ENCODE assay signal across 8 cellular contexts in genomic region chr9:62801961-62802718, GRCh38.
DNase-seq lines count a peak whose midpoint lies in the region; ATAC-seq and TF ChIP-seq lines count a peak whose summit lies in the region.
"Not testable (repeated sequence)": the region's sequence is repeated elsewhere in the genome, so short reads cannot be mapped to it uniquely, and the experiment has no call there.

No MANE protein-coding gene starts in this region.

- peak overlapping the region in 1 of 3 donors; percentile 22 for H3K27ac Mint-ChIP-seq in CD4-positive, CD25-positive, alpha-beta regulatory T cell

- not testable (repeated sequence) for TF ChIP-seq POLR2A in Peyer's patch (IDR thresholded peaks at IDR 0.05)

- peaks cover 38% of the 10 kb centered on the region for H3K4me1 ChIP-seq in CD4-positive, CD25-positive, alpha-beta regulatory T cell (ENCODE audit: control insufficient read depth, insufficient read depth, low read length, poor library complexity, severe bottlenecking)
- H3K4me1 ChIP-seq in Peyer's patch, result peaks cover 0 to 17% (median 4%) of the 10 kb centered on the region in 4 donors

- H3K4me3 ChIP-seq in CD4-positive, CD25-positive, alpha-beta regulatory T cell (ENCODE audit: low read depth, low read length), result not testable (repeated sequence)
- H3K4me3 ChIP-seq in Peyer's patch, result peak overlapping the region; percentile 50 to 62 (median 54)

- peaks cover 63% of the 10 kb centered on the region for H3K27me3 Mint-ChIP-seq in CD4-positive, CD25-positive, alpha-beta regulatory T cell

- peaks cover 8 to 39% (median 28%) of the 10 kb centered on the region in 4 donors for H3K4me1 Mint-ChIP-seq in CD4-positive, CD25-positive, alpha-beta regulatory T cell

- peak overlapping the region; percentile 70 to 79 (median 74) for H3K4me3 Mint-ChIP-seq in CD4-positive, CD25-positive, alpha-beta regulatory T cell

- ATAC-seq in CD4-positive, CD25-positive, alpha-beta regulatory T cell (ENCODE audit: low read depth in 2 of 2), result peak; percentile 91 to 92
- ATAC-seq in GM19328 (IDR thresholded peaks at IDR 0.05; ENCODE audit: unreplicated experiment) (peak; percentile 100), HG03060 (IDR thresholded peaks at IDR 0.05; ENCODE audit: low read depth, unreplicated experiment) (peak; percentile 98)

- TF ChIP-seq CTCF in Peyer's patch (IDR thresholded peaks at IDR 0.05), result peak in 1 of 6 experiments; percentile 17

- H3K9me3 Mint-ChIP-seq in CD4-positive, CD25-positive, alpha-beta regulatory T cell, result peaks cover 0 to 13% (median 3%) of the 10 kb centered on the region in 7 donors

- H3K27me3 ChIP-seq in CD4-positive, CD25-positive, alpha-beta regulatory T cell (ENCODE audit: control insufficient read depth, insufficient read depth, low read length), result peaks cover 19% of the 10 kb centered on the region
- H3K27me3 ChIP-seq in Peyer's patch, result peaks cover 0 to 39% of the 10 kb centered on the region in 2 donors

- H3K36me3 Mint-ChIP-seq in CD4-positive, CD25-positive, alpha-beta regulatory T cell, result not testable (repeated sequence)

- peak; percentile 51 to 74 (median 53) for DNase-seq in CD4-positive, CD25-positive, alpha-beta regulatory T cell
- DNase-seq in Peyer's patch (peak; percentile 82 to 92 (median 88)), fibroblast of gingiva (ENCODE audit: low read depth) (peak; percentile 89), mesenteric fat pad (ENCODE audit: low spot score) (peak; percentile 98)
- peak; percentile 59 for DNase-seq in activated naive CD4-positive, alpha-beta T cell treated with Interleukin-2 at 50 U/mL for 16 hours
- peak in 2 of 3 donors; percentile 52 to 64 for DNase-seq in stimulated activated CD4-positive, alpha-beta T cell treated with anti-CD3 and anti-CD28 coated beads, TNF-alpha, amount 100 ng/mL, for 48 hours (ENCODE audit: low read depth in 3 of 3)

- H3K36me3 ChIP-seq in CD4-positive, CD25-positive, alpha-beta regulatory T cell (ENCODE audit: control insufficient read depth, insufficient read depth, low read length); Peyer's patch: not testable (repeated sequence)

- H3K9me3 ChIP-seq in CD4-positive, CD25-positive, alpha-beta regulatory T cell (ENCODE audit: control insufficient read depth in 2 of 2, low read length in 2 of 2); Peyer's patch: not testable (repeated sequence)

- H3K27ac ChIP-seq in CD4-positive, CD25-positive, alpha-beta regulatory T cell (ENCODE audit: insufficient read depth, low read length, poor library complexity, severe bottlenecking), result peak overlapping the region; percentile 55
- H3K27ac ChIP-seq in Peyer's patch, result peak overlapping the region; percentile 73 to 89 (median 82)
